In the genomic region with DNA sequence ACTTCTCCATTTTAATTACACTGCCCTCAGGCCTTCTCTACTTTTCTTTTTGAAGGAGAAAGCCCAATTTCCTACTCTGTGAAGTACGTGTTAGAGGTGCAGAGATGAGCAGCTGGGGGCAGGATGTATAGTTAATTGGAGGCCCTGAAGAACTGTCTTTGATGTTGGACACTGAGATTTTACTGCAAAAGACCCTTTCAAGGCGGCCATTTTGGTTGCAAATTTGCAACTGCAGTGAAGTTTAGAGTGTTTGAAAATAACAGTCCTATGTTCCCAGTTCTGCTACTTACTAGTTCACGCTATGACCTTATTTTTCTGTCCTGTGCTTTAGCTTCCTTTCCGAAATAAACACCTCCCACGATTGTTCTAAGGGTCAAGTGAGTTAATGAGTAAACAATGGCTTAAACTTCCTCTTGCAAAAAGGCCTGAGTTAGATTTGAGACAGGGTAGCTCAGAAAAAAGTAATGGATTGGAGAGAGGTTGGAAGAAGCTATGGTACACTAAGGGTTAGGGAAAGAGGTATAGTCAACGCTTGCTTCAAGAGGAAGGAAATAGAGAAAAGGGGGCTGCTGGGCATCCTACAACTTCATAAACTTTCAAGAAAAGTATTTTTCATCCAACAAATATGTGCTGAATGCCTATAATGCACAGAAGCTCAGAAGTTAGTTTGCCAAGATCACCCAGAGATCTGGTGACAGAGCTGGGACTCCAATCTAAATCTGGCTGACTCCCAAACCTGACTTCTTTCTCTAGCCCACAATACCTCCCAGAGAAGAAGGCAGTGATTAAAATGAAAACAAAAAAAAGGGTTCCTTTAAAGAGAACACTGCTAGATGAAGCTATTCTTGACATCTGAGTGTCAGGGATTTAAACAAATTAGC, we compare ENCODE assay signal across 13 cellular contexts. TPM values are rescaled to one million over a fixed set of nuclear protein-coding genes. Genes with fewer than 3 reads are reported as not detected.
DNase-seq lines count a peak whose midpoint lies in the region; FAIRE-seq and TF ChIP-seq lines count a peak whose summit lies in the region.
"Had no signal": no experiment of that assay in that cellular context is flagged by ENCODE, and none has a peak within 500 bp of the region (broad histone marks: within the 10 kb centered on the region; RNA-seq: fewer than 3 reads in every experiment).

No MANE protein-coding gene starts in this region.

- peaks cover 7% of the 10 kb centered on the region for H3K9me3 ChIP-seq in adipocyte (ENCODE audit: control insufficient read depth, low read length)

- no peak for DNase-seq in GM12891 (ENCODE audit: insufficient read length, low spot score)
- DNase-seq in adipocyte (ENCODE audit: low read depth): peak; percentile 34
- DNase-seq in glomerular endothelial cell (ENCODE audit: extremely low read depth, low read depth, low spot score): peak; percentile 58
- DNase-seq in pulmonary artery endothelial cell (ENCODE audit: low read depth, low spot score): peak; percentile 39
- no peak for DNase-seq in occipital lobe (lab: John Stamatoyannopoulos, UW)
- no peak for DNase-seq in AG20443 (ENCODE audit: low spot score)
- DNase-seq in germinal center (ENCODE audit: low spot score): no peak
- DNase-seq in activated CD4-positive, alpha-beta T cell treated with anti-CD3 and anti-CD28 coated beads, Interleukin-2, amount 50 U/mL, for 4 hours: no peak
- DNase-seq: activated T-cell treated with anti-CD3 and anti-CD28 coated beads, Interleukin-2, amount 50 U/mL, for 48 hours; NCI-H2227 treated with DMSO at 0.1 percent for 48 hours; stimulated activated naive CD4-positive, alpha-beta T cell had no signal

- no peaks in the 10 kb centered on the region for H3K36me3 ChIP-seq in adipocyte (ENCODE audit: control insufficient read depth, insufficient read depth, low read length, severe bottlenecking)

- no peak overlapping the region for H3K4me3 ChIP-seq in adipocyte (ENCODE audit: low read length)

- H3K9ac ChIP-seq in adipocyte (ENCODE audit: low read length): no peak overlapping the region

- H3K4me1 ChIP-seq in adipocyte (ENCODE audit: control insufficient read depth, insufficient read depth, low read length): peaks cover 34% of the 10 kb centered on the region

- TF ChIP-seq POLR2A in GM12891 (IDR thresholded peaks at IDR 0.05; ENCODE audit: low read depth, low read length): no peak

- peak; percentile 9 for FAIRE-seq in GM12891 (lab: Jason Lieb, UNC)
- FAIRE-seq: bronchial epithelial cell, H54 had no signal

- H3K27me3 ChIP-seq in adipocyte (replicated peaks; ENCODE audit: control insufficient read depth, insufficient read depth, low read length): no peaks in the 10 kb centered on the region

TF ChIP-seq in GM12891, 5 proteins besides CTCF, POLR2A, EP300 and RAD21:
- no peak for TF ChIP-seq SPI1 (IDR thresholded peaks at IDR 0.05; ENCODE audit: low read depth, low read length)
- no peak for TF ChIP-seq TAF1 (IDR thresholded peaks at IDR 0.05; ENCODE audit: low read depth, low read length)
- no peak for TF ChIP-seq POU2F2 (IDR thresholded peaks at IDR 0.05; ENCODE audit: low read depth, low read length)
- no peak for TF ChIP-seq POLR2AphosphoS5 (IDR thresholded peaks at IDR 0.05; ENCODE audit: low read depth, low read length)
- TF ChIP-seq PAX5 (IDR thresholded peaks at IDR 0.05; ENCODE audit: insufficient read depth, low read length, severe bottlenecking): no peak

RNA-seq across cellular contexts. Expression of a gene that starts 26.4 kb away (rescaled TPM):
- 16.7 TPM for polyA plus RNA-seq in GM12891 (2012; ENCODE audit: low read depth, missing spikeins)
- 22.8 and 46.7 TPM in 2 replicates for total RNA-seq in glomerular endothelial cell
- 24.9 and 32.9 TPM in 2 replicates for total RNA-seq in pulmonary artery endothelial cell
- 296 TPM for total RNA-seq in occipital lobe

Comparison
In these comparisons a context has a peak if more than half of its experiments do, and no peak if none do; other contexts are left out.
1. DNase-seq: peak in adipocyte (single experiment), glomerular endothelial cell (single experiment) and pulmonary artery endothelial cell (single experiment); none in GM12891 (single experiment), occipital lobe (single experiment), AG20443 (single experiment), germinal center (single experiment) and activated CD4-positive, alpha-beta T cell treated with anti-CD3 and anti-CD28 coated beads, Interleukin-2, amount 50 U/mL, for 4 hours (0 of 2).